In the genomic region with DNA sequence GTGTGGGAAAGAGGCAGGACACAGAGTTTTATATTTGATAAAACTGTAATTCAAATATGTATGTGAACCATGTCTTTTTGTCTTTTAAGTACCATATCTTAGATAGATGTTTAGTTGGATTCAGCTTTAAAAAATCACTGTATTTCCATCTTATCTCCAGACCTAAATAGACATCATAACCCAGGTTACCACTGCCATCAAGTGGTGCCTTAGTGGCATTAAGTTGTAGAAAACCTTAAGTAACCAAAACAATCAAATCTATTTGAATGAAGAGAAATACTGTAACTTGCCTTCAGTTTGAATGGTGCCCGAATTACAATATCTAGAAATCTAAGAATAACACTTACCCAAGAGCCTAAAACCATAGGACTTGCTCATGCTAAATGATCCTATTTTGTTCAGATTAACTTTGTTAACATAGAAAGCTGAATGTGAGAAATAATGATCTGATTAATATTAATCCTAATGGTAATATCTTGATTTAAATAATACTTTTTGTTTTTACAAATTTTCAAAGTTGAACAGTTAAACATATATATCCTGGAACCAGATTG, we compare ENCODE assay signal across 8 cellular contexts.
DNase-seq lines count a peak whose midpoint lies in the region; ATAC-seq and TF ChIP-seq lines count a peak whose summit lies in the region.

No MANE protein-coding gene starts in this region.

- no peaks in the 10 kb centered on the region for H3K36me3 ChIP-seq in testis (ENCODE audit: low read depth, missing control alignments)
- H3K36me3 ChIP-seq in esophagus muscularis mucosa: no peaks in the 10 kb centered on the region
- no peaks in the 10 kb centered on the region for H3K36me3 ChIP-seq in suprapubic skin

- peak; percentile 40 for ATAC-seq in GM18909 (IDR thresholded peaks at IDR 0.05; ENCODE audit: poor library complexity, unreplicated experiment)

- peak; percentile 64 for DNase-seq in A172 (ENCODE audit: low spot score)
- peak; percentile 76 for DNase-seq in NCI-H748 treated with DMSO at 0.1 percent for 48 hours (lab: John Stamatoyannopoulos, UW)
- peak; percentile 29 for DNase-seq in epithelial cell of proximal tubule (ENCODE audit: low read depth)
- DNase-seq in testis: peak; percentile 22
- no peak for DNase-seq in activated CD4-positive, CD25-positive, alpha-beta regulatory T cell (lab: John Stamatoyannopoulos, UW)
- no peak for DNase-seq in esophagus muscularis mucosa (ENCODE audit: extremely low spot score)
- DNase-seq in suprapubic skin (ENCODE audit: low spot score in 2 of 2): no peak

- H3K9me3 ChIP-seq in testis (no peaks in the 10 kb centered on the region), esophagus muscularis mucosa (no peaks in the 10 kb centered on the region), suprapubic skin (no peaks in the 10 kb centered on the region)

- H3K27me3 ChIP-seq in testis: no peaks in the 10 kb centered on the region
- H3K27me3 ChIP-seq in esophagus muscularis mucosa: no peaks in the 10 kb centered on the region
- no peaks in the 10 kb centered on the region for H3K27me3 ChIP-seq in suprapubic skin

- intact Hi-C loops in testis (cut with DNase I; ENCODE audit: low total_unique reads): no loop called here
- intact Hi-C loops in esophagus muscularis mucosa (cut with DNase I): no loop called here

- no peak for TF ChIP-seq POLR2A in testis (IDR thresholded peaks at IDR 0.05)
- no peak for TF ChIP-seq POLR2A in esophagus muscularis mucosa (IDR thresholded peaks at IDR 0.05; ENCODE audit: low read depth)
- TF ChIP-seq POLR2A in suprapubic skin (IDR thresholded peaks at IDR 0.05): no peak

- peaks cover 6% of the 10 kb centered on the region for H3K4me1 ChIP-seq in testis
- peaks cover 3 to 6% (median 5%) of the 10 kb centered on the region in 4 donors for H3K4me1 ChIP-seq in esophagus muscularis mucosa
- peaks cover 5% of the 10 kb centered on the region for H3K4me1 ChIP-seq in suprapubic skin

- H3K27ac ChIP-seq in testis: no peak overlapping the region
- no peak overlapping the region for H3K27ac ChIP-seq in esophagus muscularis mucosa (replicated peaks in 1 of 4)
- H3K27ac ChIP-seq in suprapubic skin: no peak overlapping the region

- no peak for TF ChIP-seq EP300 in esophagus muscularis mucosa (IDR thresholded peaks at IDR 0.05)
- no peak for TF ChIP-seq EP300 in suprapubic skin (IDR thresholded peaks at IDR 0.05)

- H3K4me3 ChIP-seq in epithelial cell of proximal tubule (ENCODE audit: low read depth, low read length) (no peak overlapping the region), testis (no peak overlapping the region), esophagus muscularis mucosa (no peak overlapping the region), suprapubic skin (no peak overlapping the region)

- WGBS in testis, 2 donors: 30 to 47% methylated on average over 1 of the region's 1 CpG
- 44% methylated on average over 1 of the region's 1 CpG for WGBS in esophagus muscularis mucosa
- 16% methylated on average over 1 of the region's 1 CpG for WGBS in suprapubic skin

- TF ChIP-seq CTCF in epithelial cell of proximal tubule (conservative IDR thresholded peaks at IDR 0.05; ENCODE audit: low read depth, low read length): peak; percentile 71
- TF ChIP-seq CTCF in testis (IDR thresholded peaks at IDR 0.05): peak; percentile 9 to 24 (median 18)
- no peak for TF ChIP-seq CTCF in esophagus muscularis mucosa (IDR thresholded peaks at IDR 0.05)
- no peak for TF ChIP-seq CTCF in suprapubic skin (IDR thresholded peaks at IDR 0.05)

Comparison
In these comparisons a context has a peak if more than half of its experiments do, and no peak if none do; other contexts are left out.
1. DNase-seq: peak in A172 (single experiment), NCI-H748 treated with DMSO at 0.1 percent for 48 hours (single experiment), epithelial cell of proximal tubule (single experiment) and testis (single experiment); none in activated CD4-positive, CD25-positive, alpha-beta regulatory T cell (0 of 4), esophagus muscularis mucosa (single experiment) and suprapubic skin (0 of 2).
2. CTCF ChIP-seq: peak in epithelial cell of proximal tubule (single experiment) and testis (3 of 3); none in esophagus muscularis mucosa (0 of 3) and suprapubic skin (0 of 2).